8 cellular contexts compared by ENCODE assay signal in the genomic region with DNA sequence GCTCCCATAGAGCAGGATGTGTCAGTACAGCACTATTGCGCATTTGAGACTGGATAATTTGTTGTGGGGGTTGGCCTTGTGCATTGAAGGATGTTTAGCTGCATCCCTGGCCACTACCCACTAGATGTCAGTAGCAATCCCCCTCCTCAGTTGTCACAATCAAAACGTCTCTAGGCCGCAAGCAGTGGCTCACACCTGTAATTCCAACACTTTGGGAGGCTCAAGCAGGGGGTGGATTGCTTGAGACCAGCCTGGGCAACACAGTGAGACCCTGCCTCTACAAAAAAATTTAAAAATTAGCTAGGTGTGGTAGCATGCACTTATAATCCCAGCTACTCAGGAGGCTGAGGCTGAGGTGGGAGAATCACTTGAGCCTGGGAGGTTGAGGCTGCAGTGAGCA. TPM values are rescaled to one million over a fixed set of nuclear protein-coding genes. Genes with fewer than 3 reads are reported as not detected.
DNase-seq lines count a peak whose midpoint lies in the region; ATAC-seq and TF ChIP-seq lines count a peak whose summit lies in the region.

No MANE protein-coding gene starts in this region.

- H3F3A ChIP-seq in GM23338 (replicated peaks; ENCODE audit: low read depth) = 0 out of 2 replicates have a peak, but pooled peaks cover 3% of the 10 kb centered on the region

- CTCF ChIA-PET in BJ (lab: Yijun Ruan, JAX) = interaction anchor here (0.8 to 4.1 kb wide), 9 partner anchors 7 to 82 kb away, joined by 3 to 17 read pairs (median 5); no protein-coding TSS in a partner anchor

- H3K27me3 Mint-ChIP-seq in GM23338 (ENCODE audit: insufficient read depth, low read depth, poor library complexity) = peaks cover 9% of the 10 kb centered on the region
- H3K27me3 Mint-ChIP-seq in activated T-helper 17 cell treated with anti-CD3 and anti-CD28 coated beads, Interleukin-2, amount 50 U/mL, for 72 hours = no peaks in the 10 kb centered on the region

- H3K27me3 ChIP-seq in BJ (ENCODE audit: control insufficient read depth, insufficient read depth, low read length) (no peaks in the 10 kb centered on the region), GM23338 (ENCODE audit: insufficient read depth) (no peaks in the 10 kb centered on the region), hepatocyte (no peaks in the 10 kb centered on the region)

- H3K27ac Mint-ChIP-seq in GM23338 = no peak overlapping the region
- no peak overlapping the region for H3K27ac Mint-ChIP-seq in activated T-helper 17 cell treated with anti-CD3 and anti-CD28 coated beads, Interleukin-2, amount 50 U/mL, for 72 hours

- H3K27ac ChIP-seq in GM23338 (ENCODE audit: low read depth) (no peak overlapping the region), hepatocyte (no peak overlapping the region)

- H3K4me3 ChIP-seq in BJ (ENCODE audit: low read depth, low read length) (no peak overlapping the region), GM23338 (no peak overlapping the region), hepatocyte (no peak overlapping the region)

- DNase-seq in BJ (ENCODE audit: low read depth) (no peak), GM23338 (ENCODE audit: low spot score) (peak; percentile 72), RPMI7951 (ENCODE audit: low read depth) (peak; percentile 15), hepatocyte (ENCODE audit: low spot score) (peak; percentile 55), occipital lobe (lab: John Stamatoyannopoulos, UW) (no peak)

- 48% methylated on average over 3 of the region's 3 CpGs for WGBS in hepatocyte (ENCODE audit: low lambda C conversion rate, missing lambda C conversion rate)

- no peak overlapping the region for H3K4me2 ChIP-seq in GM23338
- H3K4me2 ChIP-seq in hepatocyte = no peak overlapping the region

- no peaks in the 10 kb centered on the region for H3K4me1 ChIP-seq in GM23338 (ENCODE audit: insufficient read depth)
- H3K4me1 ChIP-seq in hepatocyte (ENCODE audit: insufficient read depth) = peaks cover 11% of the 10 kb centered on the region

- peaks cover 1% of the 10 kb centered on the region for H3K36me3 ChIP-seq in BJ (ENCODE audit: control insufficient read depth, insufficient read depth, low read length)
- H3K36me3 ChIP-seq in GM23338 (ENCODE audit: insufficient read depth) = no peaks in the 10 kb centered on the region
- H3K36me3 ChIP-seq in hepatocyte (replicated peaks; ENCODE audit: insufficient read depth, low read depth) = no peaks in the 10 kb centered on the region

- no peak overlapping the region for H2AFZ ChIP-seq in GM23338
- H2AFZ ChIP-seq in hepatocyte = no peak overlapping the region

- H3K4me1 Mint-ChIP-seq in GM23338 = no peaks in the 10 kb centered on the region
- no peaks in the 10 kb centered on the region for H3K4me1 Mint-ChIP-seq in activated T-helper 17 cell treated with anti-CD3 and anti-CD28 coated beads, Interleukin-2, amount 50 U/mL, for 72 hours

- TF ChIP-seq CTCF in BJ (IDR thresholded peaks at IDR 0.05; ENCODE audit: insufficient read depth, low read depth, low read length) = peak; percentile 57
- peak; percentile 65 to 72 for TF ChIP-seq CTCF in GM23338 (conservative IDR thresholded peaks at IDR 0.05; ENCODE audit: low read depth in 2 of 2)
- peak; percentile 51 for TF ChIP-seq CTCF in hepatocyte (IDR thresholded peaks at IDR 0.05; ENCODE audit: poor library complexity)

- no peak overlapping the region for H3K4me3 Mint-ChIP-seq in GM23338
- H3K4me3 Mint-ChIP-seq in activated T-helper 17 cell treated with anti-CD3 and anti-CD28 coated beads, Interleukin-2, amount 50 U/mL, for 72 hours = no peak overlapping the region

- POLR2A ChIA-PET in BJ (lab: Charles Lee) = no interaction called here

- peak; percentile 93 for ATAC-seq in GM23338
- ATAC-seq in activated T-helper 17 cell treated with anti-CD3 and anti-CD28 coated beads, Interleukin-2, amount 50 U/mL, for 72 hours (replicated peaks) = no peak
- no peak for ATAC-seq in GM18870 (IDR thresholded peaks at IDR 0.05; ENCODE audit: unreplicated experiment)
- ATAC-seq in GM19463 (IDR thresholded peaks at IDR 0.05; ENCODE audit: unreplicated experiment) = no peak

- peaks cover 11% of the 10 kb centered on the region for H3K36me3 Mint-ChIP-seq in GM23338 (ENCODE audit: low read depth)
- peaks cover 40% of the 10 kb centered on the region for H3K36me3 Mint-ChIP-seq in activated T-helper 17 cell treated with anti-CD3 and anti-CD28 coated beads, Interleukin-2, amount 50 U/mL, for 72 hours (ENCODE audit: low read depth)

- H3K79me2 ChIP-seq in GM23338 (replicated peaks; ENCODE audit: insufficient read depth) (no peaks in the 10 kb centered on the region), hepatocyte (no peaks in the 10 kb centered on the region)

- no peaks in the 10 kb centered on the region for H3K9me3 Mint-ChIP-seq in GM23338
- no peaks in the 10 kb centered on the region for H3K9me3 Mint-ChIP-seq in activated T-helper 17 cell treated with anti-CD3 and anti-CD28 coated beads, Interleukin-2, amount 50 U/mL, for 72 hours

- H4K20me1 ChIP-seq in GM23338 (replicated peaks; ENCODE audit: insufficient read depth) = peaks cover 3% of the 10 kb centered on the region; the same call in 1 of the 2 replicates
- H4K20me1 ChIP-seq in hepatocyte (ENCODE audit: insufficient read depth, poor library complexity, severe bottlenecking) = no peaks in the 10 kb centered on the region

- H3K9me2 ChIP-seq in GM23338 (ENCODE audit: insufficient read depth) (no peaks in the 10 kb centered on the region), hepatocyte (replicated peaks; ENCODE audit: insufficient read depth) (no peaks in the 10 kb centered on the region)

- no peaks in the 10 kb centered on the region for H3K9me3 ChIP-seq in hepatocyte (ENCODE audit: low read depth)

TF ChIP-seq in GM23338, 12 proteins besides CTCF, POLR2A, EP300 and RAD21:
- no peak for TF ChIP-seq STAT1 (IDR thresholded peaks at IDR 0.05; ENCODE audit: unreplicated experiment)
- no peak for TF ChIP-seq EZH2 (IDR thresholded peaks at IDR 0.05; ENCODE audit: low read depth, unreplicated experiment)
- TF ChIP-seq CREB1 (CRISPR knock-in tag; IDR thresholded peaks at IDR 0.05; ENCODE audit: low read depth) = no peak

RNA-seq across cellular contexts. Expression of a gene that starts 48.4 kb away (rescaled TPM):
- polyA plus RNA-seq in BJ (2011; rRNA removed) = 39.2 and 41.5 TPM in 2 replicates
- 7.7 and 12.1 TPM in 2 replicates for polyA minus RNA-seq in BJ (2011; rRNA and poly(A)+ RNA removed)
- total RNA-seq in GM23338 (2014; rRNA removed; shearing (Covaris generic)) = 300 and 312 TPM in 2 replicates
- 139 and 149 TPM in 2 replicates for polyA plus RNA-seq in GM23338 (2016; fragmentation: Nextera tagmentation; extraction: Ambion mirVana)
- 6.5 and 14.8 TPM in 2 replicates for total RNA-seq in RPMI7951 (2014; rRNA removed; shearing (Covaris generic))
- 40.4 and 46.2 TPM in 2 replicates for total RNA-seq in hepatocyte
- 51.0 and 52.4 TPM in 2 replicates for polyA plus RNA-seq in hepatocyte
- total RNA-seq in activated T-helper 17 cell treated with anti-CD3 and anti-CD28 coated beads, Interleukin-2, amount 50 U/mL, for 72 hours = 10 to 100 TPM; 17.5 to 43.5 TPM
- 95.5 TPM for total RNA-seq in occipital lobe

Comparison
In these comparisons a context has a peak if more than half of its experiments do, and no peak if none do; other contexts are left out.
1. DNase-seq: peak in GM23338 (single experiment), RPMI7951 (single experiment) and hepatocyte (single experiment); none in BJ (single experiment) and occipital lobe (single experiment).
2. Peak in every context shown above with its lines, with median percentiles within 50 percentile points of each other: CTCF ChIP-seq.